8 cellular contexts compared by ENCODE assay signal in the genomic region with DNA sequence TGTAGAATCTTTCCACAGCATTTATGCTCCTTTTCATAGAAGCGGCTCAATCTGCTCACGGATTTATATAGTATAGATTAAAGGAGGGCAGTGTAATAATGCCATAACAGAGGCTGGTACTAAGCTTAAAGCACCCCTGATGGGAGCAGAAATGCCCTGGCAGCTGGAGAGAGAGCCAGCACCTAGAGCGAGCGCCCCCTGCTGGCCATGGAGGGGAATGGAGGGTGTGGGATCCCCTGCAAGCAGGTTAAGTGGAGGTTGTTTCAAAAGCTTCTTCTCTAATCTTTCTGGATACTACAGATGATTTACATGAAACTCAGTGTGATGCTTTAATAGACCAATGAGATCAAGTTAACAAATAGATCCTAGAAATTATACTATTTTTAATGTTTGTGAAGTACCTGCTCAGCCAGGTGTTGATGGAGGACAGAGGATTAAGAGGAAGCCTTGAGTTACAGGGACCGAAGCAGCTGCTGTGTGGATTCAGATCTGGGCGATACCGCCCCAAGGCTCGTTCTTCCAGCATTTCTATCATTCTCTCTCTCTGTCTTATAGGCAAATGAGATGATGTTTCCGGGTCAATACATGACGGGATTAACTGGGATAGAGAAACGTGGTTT.
DNase-seq lines count a peak whose midpoint lies in the region; ATAC-seq, FAIRE-seq and TF ChIP-seq lines count a peak whose summit lies in the region.

No MANE protein-coding gene starts in this region.

- H3K27ac ChIP-seq in endothelial cell of umbilical vein (ENCODE audit: insufficient read depth, low read depth, low read length) (no peak overlapping the region), neural progenitor cell (no peak overlapping the region), upper lobe of right lung (no peak overlapping the region)

- BruUV-seq in endothelial cell of umbilical vein (replicated peaks; lab: Mats Ljungman, UMichigan): no TSS peak

- no peaks in the 10 kb centered on the region for H3K9me3 Mint-ChIP-seq in activated CD8-positive, alpha-beta T cell treated with anti-CD3 and anti-CD28 coated beads for 36 hours
- H3K9me3 Mint-ChIP-seq in neural progenitor cell: peaks cover 2% of the 10 kb centered on the region
- H3K9me3 Mint-ChIP-seq in stimulated activated memory B cell treated with anti-CD40 and anti-IgM and Interleukin-4, amounts not matched to agents 10 μg/mL and 1 μg/mL and 100 μg/mL, for 72 hours: peaks cover 3% of the 10 kb centered on the region

- TF ChIP-seq POLR2A in endothelial cell of umbilical vein (IDR thresholded peaks at IDR 0.05; ENCODE audit: low read depth, low read length): no peak

- H3K79me2 ChIP-seq in endothelial cell of umbilical vein (ENCODE audit: control insufficient read depth, insufficient read depth, low read length): no peaks in the 10 kb centered on the region
- no peaks in the 10 kb centered on the region for H3K79me2 ChIP-seq in neural progenitor cell (ENCODE audit: low read depth)

- H2AFZ ChIP-seq in endothelial cell of umbilical vein (ENCODE audit: low read depth, low read length) (no peak overlapping the region), neural progenitor cell (replicated peaks) (no peak overlapping the region)

- H3K4me1 ChIP-seq in endothelial cell of umbilical vein (ENCODE audit: control insufficient read depth, extremely low read depth, insufficient read depth, low read length) (no peaks in the 10 kb centered on the region), neural progenitor cell (no peaks in the 10 kb centered on the region), upper lobe of right lung (no peaks in the 10 kb centered on the region)

- ATAC-seq in GM19043 (IDR thresholded peaks at IDR 0.05; ENCODE audit: low read depth, unreplicated experiment) (peak; percentile 66), upper lobe of right lung (peak; percentile 84)
- peak; percentile 49 for ATAC-seq in activated CD8-positive, alpha-beta T cell treated with anti-CD3 and anti-CD28 coated beads for 36 hours
- no peak for ATAC-seq in stimulated activated memory B cell treated with anti-CD40 and anti-IgM and Interleukin-4, amounts not matched to agents 10 μg/mL and 1 μg/mL and 100 μg/mL, for 72 hours

- H3K4me2 ChIP-seq in endothelial cell of umbilical vein (ENCODE audit: insufficient read depth, low read length) (no peak overlapping the region), neural progenitor cell (no peak overlapping the region)

- H3K27ac Mint-ChIP-seq in activated CD8-positive, alpha-beta T cell treated with anti-CD3 and anti-CD28 coated beads for 36 hours: no peak overlapping the region
- no peak overlapping the region for H3K27ac Mint-ChIP-seq in neural progenitor cell
- no peak overlapping the region for H3K27ac Mint-ChIP-seq in stimulated activated memory B cell treated with anti-CD40 and anti-IgM and Interleukin-4, amounts not matched to agents 10 μg/mL and 1 μg/mL and 100 μg/mL, for 72 hours

- H3K9me3 ChIP-seq in endothelial cell of umbilical vein (replicated peaks; ENCODE audit: control insufficient read depth, insufficient read depth, low read length): no peaks in the 10 kb centered on the region
- no peaks in the 10 kb centered on the region for H3K9me3 ChIP-seq in neural progenitor cell (ENCODE audit: low read depth)
- no peaks in the 10 kb centered on the region for H3K9me3 ChIP-seq in upper lobe of right lung

- H3K4me3 Mint-ChIP-seq in activated CD8-positive, alpha-beta T cell treated with anti-CD3 and anti-CD28 coated beads for 36 hours: no peak overlapping the region
- H3K4me3 Mint-ChIP-seq in neural progenitor cell: no peak overlapping the region
- no peak overlapping the region for H3K4me3 Mint-ChIP-seq in stimulated activated memory B cell treated with anti-CD40 and anti-IgM and Interleukin-4, amounts not matched to agents 10 μg/mL and 1 μg/mL and 100 μg/mL, for 72 hours

- H3K4me1 Mint-ChIP-seq in activated CD8-positive, alpha-beta T cell treated with anti-CD3 and anti-CD28 coated beads for 36 hours (ENCODE audit: low read depth): no peaks in the 10 kb centered on the region
- H3K4me1 Mint-ChIP-seq in neural progenitor cell: no peaks in the 10 kb centered on the region
- no peaks in the 10 kb centered on the region for H3K4me1 Mint-ChIP-seq in stimulated activated memory B cell treated with anti-CD40 and anti-IgM and Interleukin-4, amounts not matched to agents 10 μg/mL and 1 μg/mL and 100 μg/mL, for 72 hours

- H3K36me3 ChIP-seq in endothelial cell of umbilical vein (ENCODE audit: control insufficient read depth in 2 of 2, extremely low read depth in 1 of 2, insufficient read depth in 2 of 2, low read length in 2 of 2) (no peaks in the 10 kb centered on the region), neural progenitor cell (no peaks in the 10 kb centered on the region), upper lobe of right lung (no peaks in the 10 kb centered on the region)

- H4K20me1 ChIP-seq in endothelial cell of umbilical vein (replicated peaks; ENCODE audit: control insufficient read depth, extremely low read depth, insufficient read depth, low read length) (no peaks in the 10 kb centered on the region), neural progenitor cell (ENCODE audit: low read depth) (no peaks in the 10 kb centered on the region)

- H3K27me3 ChIP-seq in endothelial cell of umbilical vein (ENCODE audit: control insufficient read depth in 2 of 2, insufficient read depth in 2 of 2, low read length in 2 of 2): no peaks in the 10 kb centered on the region
- no peaks in the 10 kb centered on the region for H3K27me3 ChIP-seq in neural progenitor cell
- H3K27me3 ChIP-seq in upper lobe of right lung: no peaks in the 10 kb centered on the region

- DNase-seq in AG09319 (ENCODE audit: extremely low read depth, low read depth) (no peak), MV-4-11 (lab: John Stamatoyannopoulos, UW) (peak; percentile 19), endothelial cell of umbilical vein (ENCODE audit: low read depth, low spot score) (no peak), neural progenitor cell (ENCODE audit: low spot score) (peak; percentile 67), upper lobe of right lung (peak; percentile 77)
- peak; percentile 63 for DNase-seq in activated CD8-positive, alpha-beta T cell treated with anti-CD3 and anti-CD28 coated beads for 36 hours

- TF ChIP-seq CTCF in AG09319 (IDR thresholded peaks at IDR 0.05; ENCODE audit: low read depth, low read length) (peak; percentile 88), endothelial cell of umbilical vein (IDR thresholded peaks at IDR 0.05; ENCODE audit: extremely low read depth in 1 of 2, insufficient read depth in 1 of 2, low read depth in 1 of 2, low read length in 2 of 2) (peak; percentile 11 to 16), neural progenitor cell (IDR thresholded peaks at IDR 0.05) (peak; percentile 99), upper lobe of right lung (IDR thresholded peaks at IDR 0.05) (peak; percentile 96)
- TF ChIP-seq CTCF in activated CD8-positive, alpha-beta T cell treated with anti-CD3 and anti-CD28 coated beads for 36 hours (IDR thresholded peaks at IDR 0.05): peak; percentile 95

- POLR2A ChIA-PET in activated CD8-positive, alpha-beta T cell treated with anti-CD3 and anti-CD28 coated beads for 36 hours (lab: Charles Lee): no interaction called here
- POLR2A ChIA-PET in endothelial cell of umbilical vein (lab: Charles Lee): no interaction called here

- H3K36me3 Mint-ChIP-seq in activated CD8-positive, alpha-beta T cell treated with anti-CD3 and anti-CD28 coated beads for 36 hours (ENCODE audit: low read depth): no peaks in the 10 kb centered on the region
- H3K36me3 Mint-ChIP-seq in neural progenitor cell: no peaks in the 10 kb centered on the region
- H3K36me3 Mint-ChIP-seq in stimulated activated memory B cell treated with anti-CD40 and anti-IgM and Interleukin-4, amounts not matched to agents 10 μg/mL and 1 μg/mL and 100 μg/mL, for 72 hours: peaks cover 20% of the 10 kb centered on the region

- no peak for FAIRE-seq in endothelial cell of umbilical vein (lab: Jason Lieb, UNC)

- no peaks in the 10 kb centered on the region for H3K9me1 ChIP-seq in endothelial cell of umbilical vein (replicated peaks; ENCODE audit: control insufficient read depth, extremely low read depth, insufficient read depth, low read length)

- no peaks in the 10 kb centered on the region for H3F3A ChIP-seq in neural progenitor cell (ENCODE audit: low read depth)

- dilution Hi-C loops in endothelial cell of umbilical vein (cut with MboI; ENCODE audit: extremely low pct_ligation_motif_present, low sequenced_read_pairs): no loop called here

- H3K4me3 ChIP-seq in endothelial cell of umbilical vein (replicated peaks in 1 of 3; ENCODE audit: insufficient read depth in 1 of 3, low read depth in 1 of 3, low read length in 3 of 3): no peak overlapping the region
- H3K4me3 ChIP-seq in neural progenitor cell: no peak overlapping the region
- no peak overlapping the region for H3K4me3 ChIP-seq in upper lobe of right lung

- no peak overlapping the region for H3K9ac ChIP-seq in endothelial cell of umbilical vein (replicated peaks; ENCODE audit: extremely low read depth, insufficient read depth, low read length)
- H3K9ac ChIP-seq in neural progenitor cell: no peak overlapping the region

- intact Hi-C loops in activated CD8-positive, alpha-beta T cell treated with anti-CD3 and anti-CD28 coated beads for 36 hours (cut with micrococcal nuclease): loop anchor here (10.0 kb wide), 1 partner anchor 683 kb away; no protein-coding TSS in a partner anchor
- intact Hi-C loops in endothelial cell of umbilical vein (cut with micrococcal nuclease) (no loop called here), upper lobe of right lung (cut with DNase I) (no loop called here)

- H3K27me3 Mint-ChIP-seq in activated CD8-positive, alpha-beta T cell treated with anti-CD3 and anti-CD28 coated beads for 36 hours: no peaks in the 10 kb centered on the region
- H3K27me3 Mint-ChIP-seq in neural progenitor cell (ENCODE audit: insufficient read depth, low read depth): peaks cover 3% of the 10 kb centered on the region
- H3K27me3 Mint-ChIP-seq in stimulated activated memory B cell treated with anti-CD40 and anti-IgM and Interleukin-4, amounts not matched to agents 10 μg/mL and 1 μg/mL and 100 μg/mL, for 72 hours: no peaks in the 10 kb centered on the region

- CTCF ChIA-PET in activated CD8-positive, alpha-beta T cell treated with anti-CD3 and anti-CD28 coated beads for 36 hours (lab: Charles Lee): interaction anchor here (0.7 to 2.6 kb wide), 23 partner anchors 10 to 1565 kb away, joined by 3 to 34 read pairs (median 3); no protein-coding TSS in a partner anchor
- CTCF ChIA-PET in endothelial cell of umbilical vein (lab: Charles Lee): no interaction called here

TF ChIP-seq in endothelial cell of umbilical vein, 7 proteins besides CTCF, POLR2A, EP300 and RAD21 (continues in another document):
- TF ChIP-seq EZH2 (IDR thresholded peaks at IDR 0.05; ENCODE audit: borderline replicate concordance, low read depth, low read length, severe bottlenecking) (no peak), JUN (IDR thresholded peaks at IDR 0.05; ENCODE audit: borderline replicate concordance, insufficient read depth, insufficient read length, low read depth) (no peak), MYC (IDR thresholded peaks at IDR 0.05; ENCODE audit: low read depth, low read length) (no peak)
- TF ChIP-seq, protein P1, sequence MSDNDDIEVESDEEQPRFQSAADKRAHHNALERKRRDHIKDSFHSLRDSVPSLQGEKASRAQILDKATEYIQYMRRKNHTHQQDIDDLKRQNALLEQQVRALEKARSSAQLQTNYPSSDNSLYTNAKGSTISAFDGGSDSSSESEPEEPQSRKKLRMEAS (IDR thresholded peaks at IDR 0.05; ENCODE audit: insufficient read depth, insufficient read length): no peak

Comparison
In these comparisons a context has a peak if more than half of its experiments do, and no peak if none do; other contexts are left out.
1. DNase-seq: peak in MV-4-11 (single experiment), activated CD8-positive, alpha-beta T cell treated with anti-CD3 and anti-CD28 coated beads for 36 hours (single experiment), neural progenitor cell (single experiment) and upper lobe of right lung (single experiment); none in AG09319 (single experiment) and endothelial cell of umbilical vein (single experiment).
2. CTCF ChIP-seq: peak in every context shown above with its lines; median percentile 99 in neural progenitor cell; 96 in upper lobe of right lung; 95 in activated CD8-positive, alpha-beta T cell treated with anti-CD3 and anti-CD28 coated beads for 36 hours; 88 in AG09319; 14 in endothelial cell of umbilical vein.